In the genomic region with DNA sequence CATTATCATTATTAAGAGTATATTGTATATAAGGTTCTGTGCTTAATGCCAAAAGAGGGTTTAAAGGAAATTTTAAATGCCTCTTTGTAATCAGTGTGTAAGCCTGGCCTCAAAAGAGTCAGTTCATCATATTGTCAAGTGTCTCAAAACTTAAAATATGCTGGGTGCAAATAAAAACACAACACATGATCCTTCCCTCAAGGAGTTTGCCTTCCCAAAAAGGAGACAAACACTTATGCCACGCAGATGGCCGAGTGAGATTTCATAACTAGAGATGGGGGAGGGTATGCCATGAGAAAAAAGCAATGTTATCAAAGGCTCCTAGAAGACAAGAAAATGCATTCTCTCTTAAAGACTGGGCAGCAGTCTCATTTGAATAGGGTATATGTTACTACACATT, we compare ENCODE assay signal across 22 cellular contexts.
"Had no signal": no experiment of that assay in that cellular context is flagged by ENCODE, and none has a peak within 500 bp of the region (broad histone marks: within the 10 kb centered on the region; RNA-seq: fewer than 3 reads in every experiment).

No MANE protein-coding gene starts in this region.

- H3K9me3 ChIP-seq: SJCRH30, SK-N-SH had no signal

- DNase-seq: activated CD4-positive, alpha-beta T cell treated with anti-CD3 and anti-CD28 coated beads for 48 hours; activated CD4-positive, alpha-beta T cell treated with anti-CD3 and anti-CD28 coated beads, Interleukin-2, amount 50 U/mL, for 4 hours; activated CD8-positive, alpha-beta memory T cell treated with anti-CD3 and anti-CD28 coated beads for 24 hours; activated effector memory CD4-positive, alpha-beta T cell treated with anti-CD3 and anti-CD28 coated beads, Interleukin-2, amount 50 U/mL, for 16 hours; activated naive CD4-positive, alpha-beta T cell treated with anti-CD3 and anti-CD28 coated beads, Interleukin-2, amount 10 ng/mL, durations not matched to agents 7 days and 5 days; amniotic stem cell; KG1; NCI-H1092; NCI-H1417; NCI-H1930; NCI-H2171; NCI-H2227 treated with DMSO at 0.1 percent for 48 hours; NCI-H446 treated with DMSO at 0.1 percent for 48 hours; NCI-H524 treated with DMSO at 0.1 percent for 48 hours; NCI-H748 treated with DMSO at 0.1 percent for 48 hours; SJCRH30; SK-N-SH; T-helper 1 cell had no signal

- H3K27ac ChIP-seq: SJCRH30, VCaP had no signal

- H3K4me1 Mint-ChIP-seq: activated naive CD4-positive, alpha-beta T cell treated with anti-CD3 and anti-CD28 coated beads, Interleukin-2, amount 10 ng/mL, durations not matched to agents 7 days and 5 days; brain; IgD-negative memory B cell had no signal

- H3K27ac Mint-ChIP-seq: activated naive CD4-positive, alpha-beta T cell treated with anti-CD3 and anti-CD28 coated beads, Interleukin-2, amount 10 ng/mL, durations not matched to agents 7 days and 5 days; activated T-helper 1 cell treated with anti-CD3 and anti-CD28 coated beads, Interleukin-12 subunit alpha, Interleukin-12 subunit beta, Interleukin-2, Interleukin-4 antibody, amounts not matched to agents 30 ng/mL and 10 ng/mL and 1 ng/mL, durations not matched to agents 14 hours and 24 hours and 36 hours; IgD-negative memory B cell had no signal

- H3K4me3 Mint-ChIP-seq: activated naive CD4-positive, alpha-beta T cell treated with anti-CD3 and anti-CD28 coated beads, Interleukin-2, amount 10 ng/mL, durations not matched to agents 7 days and 5 days; activated T-helper 1 cell treated with anti-CD3 and anti-CD28 coated beads, Interleukin-12 subunit alpha, Interleukin-12 subunit beta, Interleukin-2, Interleukin-4 antibody, amounts not matched to agents 30 ng/mL and 10 ng/mL and 1 ng/mL, durations not matched to agents 14 hours and 24 hours and 36 hours; brain; IgD-negative memory B cell had no signal

- H3K9me3 Mint-ChIP-seq: activated naive CD4-positive, alpha-beta T cell treated with anti-CD3 and anti-CD28 coated beads, Interleukin-2, amount 10 ng/mL, durations not matched to agents 7 days and 5 days; activated T-helper 1 cell treated with anti-CD3 and anti-CD28 coated beads, Interleukin-12 subunit alpha, Interleukin-12 subunit beta, Interleukin-2, Interleukin-4 antibody, amounts not matched to agents 30 ng/mL and 10 ng/mL and 1 ng/mL, durations not matched to agents 14 hours and 24 hours and 36 hours; brain; IgD-negative memory B cell had no signal

- H3K27me3 Mint-ChIP-seq: activated naive CD4-positive, alpha-beta T cell treated with anti-CD3 and anti-CD28 coated beads, Interleukin-2, amount 10 ng/mL, durations not matched to agents 7 days and 5 days; brain; IgD-negative memory B cell had no signal

- H3K4me1 ChIP-seq: SJCRH30 had no signal

- H3K4me3 ChIP-seq: SJCRH30 had no signal

- H3K27me3 ChIP-seq: SJCRH30 had no signal
